Comparison of ENCODE assay signal across 13 cellular contexts in genomic region chr14:94677239-94677612, GRCh38.
A peak's percentile ranks its signal among the peaks of the same experiment; 100 is the strongest.
DNase-seq lines count a peak whose midpoint lies in the region; ATAC-seq, FAIRE-seq and TF ChIP-seq lines count a peak whose summit lies in the region.
"Had no signal": no experiment of that assay in that cellular context is flagged by ENCODE, and none has a peak within 500 bp of the region (broad histone marks: within the 10 kb centered on the region; RNA-seq: fewer than 3 reads in every experiment).

No MANE protein-coding gene starts in this region.

- H3K27ac ChIP-seq in HepG2 (ENCODE audit: extremely low read length, insufficient read depth, low read length) (no peak overlapping the region), sigmoid colon (no peak overlapping the region)
- H3K27ac ChIP-seq: BLaER1 treated with 17β-estradiol and CSF1 and Interleukin-3, amounts not matched to agents 10 nM and 100 nM had no signal

- no peak overlapping the region for H2AFZ ChIP-seq in HepG2 (ENCODE audit: low read length)
- H2AFZ ChIP-seq: GM23338 had no signal

- no peak for FAIRE-seq in HepG2 (lab: Jason Lieb, UNC)

- TF ChIP-seq RAD21 in HepG2 (CRISPR knock-in tag; IDR thresholded peaks at IDR 0.05): no peak

- TF ChIP-seq POLR2A in HepG2 (IDR thresholded peaks at IDR 0.05; ENCODE audit: insufficient read depth in 1 of 2, low read depth in 2 of 2, low read length in 2 of 2) (no peak), sigmoid colon (IDR thresholded peaks at IDR 0.05) (no peak)

- TF ChIP-seq EP300 in HepG2 (IDR thresholded peaks at IDR 0.05; ENCODE audit: low read depth in 2 of 2, low read length in 2 of 2): no peak
- TF ChIP-seq EP300 in HepG2 (CRISPR knock-in tag; IDR thresholded peaks at IDR 0.05; ENCODE audit: borderline replicate concordance): no peak
- TF ChIP-seq EP300 in sigmoid colon (IDR thresholded peaks at IDR 0.05): no peak

- no peaks in the 10 kb centered on the region for H3K79me2 ChIP-seq in HepG2 (ENCODE audit: insufficient read depth, low read length)

- H3K27me3 Mint-ChIP-seq in MCF 10A (ENCODE audit: insufficient read depth, unreplicated experiment): no peaks in the 10 kb centered on the region
- H3K27me3 Mint-ChIP-seq: CD4-positive, CD25-positive, alpha-beta regulatory T cell had no signal

- in situ Hi-C loops in HepG2 (cut with HindIII; ENCODE audit: extremely low pct_ligation_motif_present, low pct_unique_long_range_greater_than_20kb): no loop called here

- no peak overlapping the region for H3K9ac ChIP-seq in HepG2 (ENCODE audit: insufficient read depth, low read depth, low read length)
- H3K9ac ChIP-seq: BLaER1 treated with 17β-estradiol and CSF1 and Interleukin-3, amounts not matched to agents 10 nM and 100 nM had no signal

- ATAC-seq in left cardiac atrium: no peak
- ATAC-seq in HepG2: no peak
- ATAC-seq in GM18517 (IDR thresholded peaks at IDR 0.05; ENCODE audit: unreplicated experiment): no peak
- ATAC-seq: GM23338 had no signal

- CTCF ChIA-PET in HepG2 (lab: Yijun Ruan, JAX; ENCODE audit: low intra/inter-chr PET ratio, low total read pairs): no interaction called here
- CTCF ChIA-PET in MCF 10A (lab: Yijun Ruan, JAX): interaction anchor here (0.6 to 1.2 kb wide), 3 partner anchors 14 to 129 kb away, joined by 3 to 5 read pairs (median 5); no protein-coding TSS in a partner anchor

- H3K4me1 Mint-ChIP-seq in MCF 10A (ENCODE audit: insufficient read depth, unreplicated experiment): no peaks in the 10 kb centered on the region
- H3K4me1 Mint-ChIP-seq: CD4-positive, CD25-positive, alpha-beta regulatory T cell had no signal

- peak; percentile 19 for DNase-seq in cardiac septum (ENCODE audit: low spot score)
- DNase-seq in left cardiac atrium: no peak
- DNase-seq in HepG2 (ENCODE audit: low spot score): no peak
- peak; percentile 30 for DNase-seq in sigmoid colon
- no peak for DNase-seq in NCI-H1092 treated with DMSO at 0.1 percent for 48 hours (lab: John Stamatoyannopoulos, UW)
- no peak for DNase-seq in MCF 10A (ENCODE audit: unreplicated experiment)
- DNase-seq: ACHN; CD4-positive, CD25-positive, alpha-beta regulatory T cell; DMS 273 treated with DMSO at 0.1 percent for 48 hours; H7 had no signal

- H3K27ac Mint-ChIP-seq in MCF 10A (ENCODE audit: low read depth, unreplicated experiment): no peak overlapping the region
- H3K27ac Mint-ChIP-seq: GM23338 had no signal

- no peaks in the 10 kb centered on the region for H3K9me3 Mint-ChIP-seq in MCF 10A (ENCODE audit: unreplicated experiment)
- H3K9me3 Mint-ChIP-seq: GM23338 had no signal

- 83% methylated on average over 4 of the region's 4 CpGs for WGBS in HepG2 (ENCODE audit: low lambda C conversion rate)
- 76 to 89% methylated on average over 4 of the region's 4 CpGs for WGBS in sigmoid colon, 2 donors

- BruUV-seq in HepG2 (replicated peaks; lab: Mats Ljungman, UMichigan) (no TSS peak), MCF 10A (replicated peaks; lab: Mats Ljungman, UMichigan) (no TSS peak)

- no peak overlapping the region for H3K4me3 ChIP-seq in HepG2 (replicated peaks in 1 of 3; ENCODE audit: insufficient read depth in 1 of 3, low read depth in 2 of 3, low read length in 3 of 3)
- H3K4me3 ChIP-seq in sigmoid colon: no peak overlapping the region
- H3K4me3 ChIP-seq: BLaER1 treated with 17β-estradiol and CSF1 and Interleukin-3, amounts not matched to agents 10 nM and 100 nM; GM23338 had no signal

- POLR2A ChIA-PET in HepG2 (lab: Yijun Ruan, JAX): no interaction called here
- POLR2A ChIA-PET in MCF 10A (lab: Yijun Ruan, JAX): no interaction called here

- H3K27me3 ChIP-seq in HepG2 (ENCODE audit: control insufficient read depth in 1 of 2, insufficient read depth in 2 of 2, low read length in 2 of 2) (no peaks in the 10 kb centered on the region), sigmoid colon (no peaks in the 10 kb centered on the region)
- H3K27me3 ChIP-seq: BLaER1 treated with 17β-estradiol and CSF1 and Interleukin-3, amounts not matched to agents 10 nM and 100 nM had no signal

- H3K36me3 Mint-ChIP-seq in MCF 10A (ENCODE audit: insufficient read depth, unreplicated experiment): peaks cover 6% of the 10 kb centered on the region
- H3K36me3 Mint-ChIP-seq: CD4-positive, CD25-positive, alpha-beta regulatory T cell had no signal

- H4K20me1 ChIP-seq in HepG2 (ENCODE audit: insufficient read depth, low read length): no peaks in the 10 kb centered on the region
- H4K20me1 ChIP-seq: BLaER1 treated with 17β-estradiol and CSF1 and Interleukin-3, amounts not matched to agents 10 nM and 100 nM had no signal

- H3K4me2 ChIP-seq in HepG2 (ENCODE audit: low read depth, low read length): no peak overlapping the region
- H3K4me2 ChIP-seq: BLaER1 treated with 17β-estradiol and CSF1 and Interleukin-3, amounts not matched to agents 10 nM and 100 nM; GM23338 had no signal

- H3K4me1 ChIP-seq in HepG2 (ENCODE audit: insufficient read depth, low read length): peaks cover 71% of the 10 kb centered on the region
- H3K4me1 ChIP-seq in sigmoid colon: peaks cover 0 to 3% (median 0%) of the 10 kb centered on the region in 4 donors
- H3K4me1 ChIP-seq: BLaER1 treated with 17β-estradiol and CSF1 and Interleukin-3, amounts not matched to agents 10 nM and 100 nM had no signal

- intact Hi-C loops in cardiac septum (cut with DNase I): no loop called here
- intact Hi-C loops in left cardiac atrium (cut with DNase I): no loop called here
- intact Hi-C loops in HepG2 (cut with micrococcal nuclease; ENCODE audit: unreplicated experiment): no loop called here
- intact Hi-C loops in sigmoid colon (cut with DNase I): no loop called here
- intact Hi-C loops in MCF 10A (cut with micrococcal nuclease): no loop called here

- no peaks in the 10 kb centered on the region for H3K9me3 ChIP-seq in HepG2 (ENCODE audit: low read length)
- no peaks in the 10 kb centered on the region for H3K9me3 ChIP-seq in sigmoid colon
- H3K9me3 ChIP-seq: BLaER1 treated with 17β-estradiol and CSF1 and Interleukin-3, amounts not matched to agents 10 nM and 100 nM had no signal

- TF ChIP-seq CTCF in HepG2 (CRISPR knock-in tag; IDR thresholded peaks at IDR 0.05) (no peak), sigmoid colon (IDR thresholded peaks at IDR 0.05) (no peak), MCF 10A (IDR thresholded peaks at IDR 0.05; ENCODE audit: unreplicated experiment) (no peak)

- H3K36me3 ChIP-seq in HepG2 (replicated peaks in 1 of 2; ENCODE audit: control insufficient read depth in 1 of 2, insufficient read depth in 2 of 2, low read length in 2 of 2): no peaks in the 10 kb centered on the region
- H3K36me3 ChIP-seq in sigmoid colon: no peaks in the 10 kb centered on the region
- H3K36me3 ChIP-seq: BLaER1 treated with 17β-estradiol and CSF1 and Interleukin-3, amounts not matched to agents 10 nM and 100 nM had no signal

- H3K4me3 Mint-ChIP-seq in MCF 10A (ENCODE audit: unreplicated experiment): no peak overlapping the region
- H3K4me3 Mint-ChIP-seq: CD4-positive, CD25-positive, alpha-beta regulatory T cell; GM23338 had no signal

TF ChIP-seq in HepG2, 621 proteins besides CTCF, POLR2A, EP300 and RAD21:
- TF ChIP-seq TSC22D2 (CRISPR knock-in tag; IDR thresholded peaks at IDR 0.05; ENCODE audit: borderline replicate concordance) (no peak), ZKSCAN1 (IDR thresholded peaks at IDR 0.05; ENCODE audit: low read length) (peak; percentile 63; the same call in 1 of the 2 replicates)

Comparison
In these comparisons a context has a peak if more than half of its experiments do, and no peak if none do; other contexts are left out.
1. DNase-seq: peak in cardiac septum (single experiment) and sigmoid colon (single experiment); none in left cardiac atrium (single experiment), HepG2 (single experiment), NCI-H1092 treated with DMSO at 0.1 percent for 48 hours (single experiment) and MCF 10A (single experiment).